1 cellular context compared by ENCODE assay signal in genomic region chr3:150779402-150779858, GRCh38.
TF ChIP-seq lines count a peak whose summit lies in the region.

No MANE protein-coding gene starts in this region.

TF ChIP-seq in HepG2, 621 proteins besides CTCF, POLR2A, EP300 and RAD21 (continued from another document and continues in another):
- TF ChIP-seq ZNF704 (CRISPR knock-in tag; IDR thresholded peaks at IDR 0.05; ENCODE audit: borderline replicate concordance) (no peak), HINFP (CRISPR knock-in tag; IDR thresholded peaks at IDR 0.05; ENCODE audit: low read depth) (no peak), IRX3 (CRISPR knock-in tag; IDR thresholded peaks at IDR 0.05; ENCODE audit: borderline replicate concordance, low read depth) (no peak), ZBTB34 (CRISPR knock-in tag; IDR thresholded peaks at IDR 0.05) (no peak), ZNF446 (CRISPR knock-in tag; IDR thresholded peaks at IDR 0.05) (no peak), MAF1 (CRISPR knock-in tag; IDR thresholded peaks at IDR 0.05; ENCODE audit: borderline replicate concordance) (no peak), THRA (CRISPR knock-in tag; IDR thresholded peaks at IDR 0.05; ENCODE audit: borderline replicate concordance) (0 out of 2 replicates have a peak, but pooled peaks have one; percentile 43), ZMYM3 (CRISPR knock-in tag; IDR thresholded peaks at IDR 0.05) (no peak), GATAD1 (CRISPR knock-in tag; IDR thresholded peaks at IDR 0.05) (peak; percentile 28; the same call in 1 of the 2 replicates), TBX2 (CRISPR knock-in tag; IDR thresholded peaks at IDR 0.05; ENCODE audit: borderline replicate concordance) (0 out of 2 replicates have a peak, but pooled peaks have one; percentile 37), ZBTB7A (CRISPR knock-in tag; IDR thresholded peaks at IDR 0.05) (no peak), E2F1 (CRISPR knock-in tag; IDR thresholded peaks at IDR 0.05) (no peak), ZNF563 (CRISPR knock-in tag; IDR thresholded peaks at IDR 0.05) (no peak), SIN3A (IDR thresholded peaks at IDR 0.05; ENCODE audit: borderline replicate concordance, low read depth, low read length) (no peak), AGO1 (IDR thresholded peaks at IDR 0.05; ENCODE audit: low read depth, low read length, poor library complexity, severe bottlenecking) (no peak), ZNF281 (CRISPR knock-in tag; IDR thresholded peaks at IDR 0.05; ENCODE audit: borderline replicate concordance) (no peak), ZNF136 (CRISPR knock-in tag; IDR thresholded peaks at IDR 0.05; ENCODE audit: low read depth) (no peak), SAP130 (CRISPR knock-in tag; IDR thresholded peaks at IDR 0.05; ENCODE audit: low read depth) (peak; percentile 43; the same call in 1 of the 2 replicates), ZNF770 (CRISPR knock-in tag; IDR thresholded peaks at IDR 0.05) (no peak), FOSL2 (CRISPR knock-in tag; IDR thresholded peaks at IDR 0.05) (0 out of 2 replicates have a peak, but pooled peaks have one; percentile 30), PAX8 (CRISPR knock-in tag; IDR thresholded peaks at IDR 0.05; ENCODE audit: borderline replicate concordance) (no peak), ZNF12 (CRISPR knock-in tag; IDR thresholded peaks at IDR 0.05) (no peak), RBM22 (optimal IDR thresholded peaks at IDR 0.05; ENCODE audit: low read length) (no peak), ZNF101 (CRISPR knock-in tag; IDR thresholded peaks at IDR 0.05; ENCODE audit: borderline replicate concordance, low read depth) (no peak), RFX3 (CRISPR knock-in tag; IDR thresholded peaks at IDR 0.05) (no peak), SIN3B (IDR thresholded peaks at IDR 0.05; ENCODE audit: low read length) (no peak), AHDC1 (CRISPR knock-in tag; IDR thresholded peaks at IDR 0.05; ENCODE audit: borderline replicate concordance) (no peak), SMC3 (IDR thresholded peaks at IDR 0.05; ENCODE audit: low read length) (peak; percentile 88), ZNF768 (CRISPR knock-in tag; IDR thresholded peaks at IDR 0.05) (0 out of 2 replicates have a peak, but pooled peaks have one; percentile 45), SALL2 (CRISPR knock-in tag; IDR thresholded peaks at IDR 0.05) (no peak), ATF5 (CRISPR knock-in tag; IDR thresholded peaks at IDR 0.05; ENCODE audit: low read depth) (no peak), ZBTB38 (CRISPR knock-in tag; IDR thresholded peaks at IDR 0.05) (peak; percentile 29; the same call in 1 of the 2 replicates), ZNF672 (CRISPR knock-in tag; IDR thresholded peaks at IDR 0.05) (no peak), SALL1 (CRISPR knock-in tag; IDR thresholded peaks at IDR 0.05) (peak; percentile 60), ZMYM4 (CRISPR knock-in tag; IDR thresholded peaks at IDR 0.05) (0 out of 2 replicates have a peak, but pooled peaks have one; percentile 22), ZNF572 (CRISPR knock-in tag; IDR thresholded peaks at IDR 0.05) (peak; percentile 85; the same call in 1 of the 2 replicates), MIER3 (CRISPR knock-in tag; IDR thresholded peaks at IDR 0.05; ENCODE audit: borderline replicate concordance) (no peak), HES4 (CRISPR knock-in tag; IDR thresholded peaks at IDR 0.05; ENCODE audit: borderline replicate concordance) (no peak), PHF8 (CRISPR knock-in tag; IDR thresholded peaks at IDR 0.05) (no peak), SRSF4 (IDR thresholded peaks at IDR 0.05; ENCODE audit: low read depth, low read length, poor library complexity, severe bottlenecking) (no peak), CBX5 (CRISPR knock-in tag; IDR thresholded peaks at IDR 0.05; ENCODE audit: borderline replicate concordance) (no peak), FOXA3 (CRISPR knock-in tag; IDR thresholded peaks at IDR 0.05) (peak; percentile 22; the same call in 1 of the 2 replicates), ZNF331 (CRISPR knock-in tag; IDR thresholded peaks at IDR 0.05) (0 out of 2 replicates have a peak, but pooled peaks have one; percentile 27), RORA (CRISPR knock-in tag; IDR thresholded peaks at IDR 0.05) (no peak), ZNF180 (CRISPR knock-in tag; IDR thresholded peaks at IDR 0.05; ENCODE audit: borderline replicate concordance, low read depth) (no peak), ETV5 (CRISPR knock-in tag; IDR thresholded peaks at IDR 0.05; ENCODE audit: borderline replicate concordance) (no peak), ZNF703 (CRISPR knock-in tag; IDR thresholded peaks at IDR 0.05; ENCODE audit: borderline replicate concordance) (no peak), ZFY (CRISPR knock-in tag; IDR thresholded peaks at IDR 0.05) (0 out of 2 replicates have a peak, but pooled peaks have one; percentile 22)
